28 cellular contexts compared by ENCODE assay signal in the genomic region with DNA sequence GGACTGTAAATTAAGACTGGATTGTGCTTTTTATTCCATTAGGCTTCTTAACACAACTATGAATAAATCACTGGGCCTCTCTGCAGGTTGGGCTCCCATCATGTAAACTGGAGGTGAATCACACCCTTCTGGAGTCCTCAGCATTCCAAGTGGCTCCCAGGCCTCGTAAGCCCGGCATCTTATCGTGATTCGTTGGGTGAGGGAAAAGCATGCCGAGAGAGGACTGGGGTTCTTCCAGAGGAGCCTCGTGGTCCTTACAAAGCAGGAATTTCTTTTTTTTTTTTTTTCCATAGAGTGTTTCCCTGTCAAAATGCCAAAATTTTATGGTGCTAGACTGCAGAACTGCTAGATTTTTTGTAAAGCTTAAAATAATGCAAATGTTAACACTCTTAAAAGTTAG. TPM values are rescaled to one million over a fixed set of nuclear protein-coding genes. Genes with fewer than 3 reads are reported as not detected.
DNase-seq lines count a peak whose midpoint lies in the region; ATAC-seq and TF ChIP-seq lines count a peak whose summit lies in the region.
"Had no signal": no experiment of that assay in that cellular context is flagged by ENCODE, and none has a peak within 500 bp of the region (broad histone marks: within the 10 kb centered on the region; RNA-seq: fewer than 3 reads in every experiment).

No MANE protein-coding gene starts in this region.

- 65% methylated on average over 6 of the region's 6 CpGs for WGBS in hepatocyte (ENCODE audit: low lambda C conversion rate, missing lambda C conversion rate)

- H3K27me3 Mint-ChIP-seq in stimulated activated naive B cell treated with anti-CD40 and anti-IgM and Interleukin-4, amounts not matched to agents 10 μg/mL and 1 μg/mL and 100 μg/mL, for 72 hours, result peaks cover 4 to 11% of the 10 kb centered on the region in 2 donors

- no peaks in the 10 kb centered on the region for H3K9me3 ChIP-seq in hepatocyte (ENCODE audit: low read depth)
- H3K9me3 ChIP-seq: left ventricle myocardium inferior, SJSA1, vagina had no signal

- no peak overlapping the region for H3K4me3 Mint-ChIP-seq in stimulated activated naive B cell treated with anti-CD40 and anti-IgM and Interleukin-4, amounts not matched to agents 10 μg/mL and 1 μg/mL and 100 μg/mL, for 72 hours
- H3K4me3 Mint-ChIP-seq: activated naive CD4-positive, alpha-beta T cell treated with anti-CD3 and anti-CD28 coated beads for 36 hours; activated T-cell treated with anti-CD3 and anti-CD28 coated beads, Interleukin-2, amount 50 U/mL, for 72 hours; CD8-positive, alpha-beta memory T cell; endodermal cell; neural crest cell had no signal

- no peak overlapping the region for H3K27ac ChIP-seq in hepatocyte
- H3K27ac ChIP-seq: left ventricle myocardium inferior, SJSA1, vagina had no signal

- no peak overlapping the region for H3K4me2 ChIP-seq in hepatocyte

- H3K79me2 ChIP-seq in hepatocyte, result no peaks in the 10 kb centered on the region

- in situ Hi-C loops in astrocyte of the spinal cord (cut with HindIII; ENCODE audit: low sequenced_read_pairs), result no loop called here

- peaks cover 4 to 8% of the 10 kb centered on the region in 2 donors for H3K4me1 Mint-ChIP-seq in stimulated activated naive B cell treated with anti-CD40 and anti-IgM and Interleukin-4, amounts not matched to agents 10 μg/mL and 1 μg/mL and 100 μg/mL, for 72 hours
- H3K4me1 Mint-ChIP-seq: CD8-positive, alpha-beta memory T cell had no signal

- no peak overlapping the region for H3K27ac Mint-ChIP-seq in stimulated activated naive B cell treated with anti-CD40 and anti-IgM and Interleukin-4, amounts not matched to agents 10 μg/mL and 1 μg/mL and 100 μg/mL, for 72 hours
- H3K27ac Mint-ChIP-seq: activated naive CD4-positive, alpha-beta T cell treated with anti-CD3 and anti-CD28 coated beads for 36 hours; activated T-cell treated with anti-CD3 and anti-CD28 coated beads, Interleukin-2, amount 50 U/mL, for 72 hours; CD8-positive, alpha-beta memory T cell; endodermal cell had no signal

- no peak for TF ChIP-seq CTCF in astrocyte of the spinal cord (IDR thresholded peaks at IDR 0.05; ENCODE audit: low read depth, low read length)
- TF ChIP-seq CTCF in hepatocyte (IDR thresholded peaks at IDR 0.05; ENCODE audit: poor library complexity), result no peak

- H3K36me3 Mint-ChIP-seq in stimulated activated naive B cell treated with anti-CD40 and anti-IgM and Interleukin-4, amounts not matched to agents 10 μg/mL and 1 μg/mL and 100 μg/mL, for 72 hours, result no peaks in the 10 kb centered on the region
- H3K36me3 Mint-ChIP-seq: CD8-positive, alpha-beta memory T cell had no signal

- no peaks in the 10 kb centered on the region for H3K36me3 ChIP-seq in hepatocyte (replicated peaks; ENCODE audit: insufficient read depth, low read depth)

- ATAC-seq in stimulated activated naive B cell treated with anti-CD40 and anti-IgM and Interleukin-4, amounts not matched to agents 10 μg/mL and 1 μg/mL and 100 μg/mL, for 72 hours (replicated peaks), result no peak
- ATAC-seq: activated T-cell treated with anti-CD3 and anti-CD28 coated beads, Interleukin-2, amount 50 U/mL, for 72 hours; sciatic nerve had no signal

- H2AFZ ChIP-seq in hepatocyte, result no peak overlapping the region

- peaks cover 0 to 1% of the 10 kb centered on the region in 2 donors for H3K9me3 Mint-ChIP-seq in stimulated activated naive B cell treated with anti-CD40 and anti-IgM and Interleukin-4, amounts not matched to agents 10 μg/mL and 1 μg/mL and 100 μg/mL, for 72 hours
- H3K9me3 Mint-ChIP-seq: activated naive CD4-positive, alpha-beta T cell treated with anti-CD3 and anti-CD28 coated beads for 36 hours; activated T-cell treated with anti-CD3 and anti-CD28 coated beads, Interleukin-2, amount 50 U/mL, for 72 hours; neural crest cell had no signal

- no peaks in the 10 kb centered on the region for H3K4me1 ChIP-seq in hepatocyte (ENCODE audit: insufficient read depth)
- H3K4me1 ChIP-seq: vagina had no signal

- H4K20me1 ChIP-seq in hepatocyte (ENCODE audit: insufficient read depth, poor library complexity, severe bottlenecking), result no peaks in the 10 kb centered on the region

- DNase-seq in HT1080 (ENCODE audit: low read depth), result peak; percentile 16
- DNase-seq in astrocyte of the spinal cord (ENCODE audit: low read depth, low spot score), result peak; percentile 16
- peak; percentile 18 for DNase-seq in hepatocyte (ENCODE audit: low spot score)
- DNase-seq in cerebellar cortex (ENCODE audit: low spot score), result no peak
- DNase-seq in stimulated activated naive B cell treated with anti-CD40 and anti-IgM and Interleukin-4, amounts not matched to agents 10 μg/mL and 1 μg/mL and 100 μg/mL, for 72 hours, result no peak
- DNase-seq in middle frontal gyrus (ENCODE audit: extremely low spot score, low spot score), result no peak
- DNase-seq in NCI-H524 (lab: John Stamatoyannopoulos, UW), result no peak
- DNase-seq: activated CD4-positive, alpha-beta T cell treated with anti-CD3 and anti-CD28 coated beads for 4 hours; activated naive CD4-positive, alpha-beta T cell treated with anti-CD3 and anti-CD28 coated beads for 36 hours; activated T-cell treated with anti-CD3 and anti-CD28 coated beads, Interleukin-2, amount 50 U/mL, for 72 hours; aorta; CD8-positive, alpha-beta memory T cell; DMS79 treated with DMSO at 0.1 percent for 48 hours; endodermal cell; head of caudate nucleus; left ventricle myocardium inferior; NCI-H1105; NCI-H2081 treated with DMSO at 0.1 percent for 48 hours; NCI-H446 treated with DMSO at 0.1 percent for 48 hours; posterior cingulate gyrus; T-helper 1 cell had no signal

- H3K4me3 ChIP-seq in astrocyte of the spinal cord (ENCODE audit: low read depth, low read length) (no peak overlapping the region), hepatocyte (no peak overlapping the region)
- H3K4me3 ChIP-seq: left ventricle myocardium inferior, SJSA1, vagina had no signal

- H3K27me3 ChIP-seq in hepatocyte, result no peaks in the 10 kb centered on the region
- H3K27me3 ChIP-seq: SJSA1, vagina had no signal

- H3K9me2 ChIP-seq in hepatocyte (replicated peaks; ENCODE audit: insufficient read depth), result no peaks in the 10 kb centered on the region

RNA-seq across cellular contexts. Expression of a gene that starts 20.0 kb away (rescaled TPM):
- total RNA-seq in HT1080 (2014; rRNA removed; shearing (Covaris generic)), result not detected in 2 replicates
- not detected in 2 replicates for polyA plus RNA-seq in HT1080 (2015; cell fraction: cytosol; rRNA removed)
- not detected in 2 replicates for polyA plus RNA-seq in HT1080 (2015; cell fraction: nucleus; rRNA removed)
- not detected in 2 replicates for total RNA-seq in hepatocyte
- 0.32 TPM in 1 of 2 replicates, not detected in the other for polyA plus RNA-seq in hepatocyte
- total RNA-seq: activated CD8-positive, alpha-beta memory T cell treated with anti-CD3 and anti-CD28 coated beads for 36 hours; activated naive CD4-positive, alpha-beta T cell treated with anti-CD3 and anti-CD28 coated beads for 36 hours; activated T-cell treated with anti-CD3 and anti-CD28 coated beads, Interleukin-2, amount 50 U/mL, for 72 hours; aorta; CD8-positive, alpha-beta memory T cell; left ventricle myocardium inferior; mucosa of gallbladder; neural crest cell; sciatic nerve; SJSA1; subcutaneous adipose tissue; vagina had no signal
- polyA plus RNA-seq: aorta; CD8-positive, alpha-beta memory T cell had no signal

RNA-seq across cellular contexts. Expression of a gene that starts 22.2 kb away (rescaled TPM):
- not detected in 2 replicates for total RNA-seq in HT1080 (2014; rRNA removed; shearing (Covaris generic))
- not detected in 2 replicates for polyA plus RNA-seq in HT1080 (2015; cell fraction: cytosol; rRNA removed)
- polyA plus RNA-seq in HT1080 (2015; cell fraction: nucleus; rRNA removed), result not detected in 2 replicates
- total RNA-seq in hepatocyte, result not detected in 2 replicates
- polyA plus RNA-seq in hepatocyte, result 0.94 TPM in 1 of 2 replicates, not detected in the other
- total RNA-seq: activated CD8-positive, alpha-beta memory T cell treated with anti-CD3 and anti-CD28 coated beads for 36 hours; activated naive CD4-positive, alpha-beta T cell treated with anti-CD3 and anti-CD28 coated beads for 36 hours; activated T-cell treated with anti-CD3 and anti-CD28 coated beads, Interleukin-2, amount 50 U/mL, for 72 hours; aorta; CD8-positive, alpha-beta memory T cell; endodermal cell; left ventricle myocardium inferior; mucosa of gallbladder; neural crest cell; sciatic nerve; SJSA1; vagina had no signal
- polyA plus RNA-seq: aorta; CD8-positive, alpha-beta memory T cell had no signal

Comparison
In these comparisons a context has a peak if more than half of its experiments do, and no peak if none do; other contexts are left out.
1. DNase-seq: peak in HT1080 (single experiment), astrocyte of the spinal cord (single experiment) and hepatocyte (single experiment); none in cerebellar cortex (single experiment), stimulated activated naive B cell treated with anti-CD40 and anti-IgM and Interleukin-4, amounts not matched to agents 10 μg/mL and 1 μg/mL and 100 μg/mL, for 72 hours (single experiment), middle frontal gyrus (single experiment) and NCI-H524 (0 of 2).